Comparison of ENCODE assay signal across 13 cellular contexts in the genomic region with DNA sequence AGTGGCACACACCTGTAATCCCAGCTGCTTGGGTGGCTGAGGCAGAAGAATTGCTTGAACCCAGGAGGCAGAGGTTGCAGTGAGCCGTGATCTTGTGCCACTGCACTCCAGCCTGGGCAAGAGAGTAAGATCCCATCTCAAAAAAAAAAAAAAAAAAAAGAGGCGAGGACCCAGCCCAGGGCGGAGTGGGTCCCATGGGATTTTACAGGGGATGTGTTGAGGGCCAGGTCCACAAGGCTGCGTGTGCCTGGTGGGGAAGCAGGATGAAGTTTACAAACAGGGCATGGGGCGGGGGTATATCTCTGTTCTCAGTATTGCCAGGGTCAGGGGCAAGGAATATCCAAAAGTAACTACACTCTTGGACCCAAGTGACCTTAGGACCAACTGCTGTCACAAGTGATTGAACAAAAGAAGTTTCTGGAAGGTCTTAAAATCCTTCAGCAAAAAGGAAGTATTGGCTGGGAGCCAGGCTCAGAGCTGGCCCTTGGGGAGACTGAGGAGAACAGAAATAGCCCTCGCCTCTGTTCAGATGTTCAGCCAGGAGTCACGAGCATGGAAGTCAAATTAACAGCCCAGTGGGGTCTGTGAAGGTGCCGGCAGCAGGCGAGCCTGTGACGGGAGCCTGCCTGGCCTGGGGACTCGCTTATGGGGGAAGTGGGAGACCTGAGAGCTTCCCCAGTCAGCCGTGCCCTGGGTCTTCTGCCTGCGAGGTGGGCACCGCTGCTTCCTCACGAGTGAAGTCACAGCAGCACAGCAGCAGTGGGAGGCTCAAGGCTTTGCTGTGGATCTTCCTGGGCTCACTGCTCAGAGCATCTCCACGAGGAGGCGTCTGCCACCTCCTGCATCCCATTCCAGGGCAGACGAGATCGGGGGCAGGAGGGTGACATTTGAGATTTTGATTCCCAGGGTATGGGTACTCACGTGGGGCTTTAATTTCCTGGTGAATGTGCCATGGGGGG. TPM values are rescaled to one million over a fixed set of nuclear protein-coding genes. Genes with fewer than 3 reads are reported as not detected.
DNase-seq lines count a peak whose midpoint lies in the region; ATAC-seq and TF ChIP-seq lines count a peak whose summit lies in the region.
"Had no signal": no experiment of that assay in that cellular context is flagged by ENCODE, and none has a peak within 500 bp of the region (broad histone marks: within the 10 kb centered on the region; RNA-seq: fewer than 3 reads in every experiment).

No MANE protein-coding gene starts in this region.

- H3K27me3 Mint-ChIP-seq in activated T-helper 17 cell treated with anti-CD3 and anti-CD28 coated beads, Interleukin-2, amount 50 U/mL, for 72 hours, result no peaks in the 10 kb centered on the region

- intact Hi-C loops in left cardiac atrium (cut with DNase I), result loop anchor here in 1 of 2 donors (10.0 kb wide), 1 partner anchor 63 kb away; no protein-coding TSS in a partner anchor

- H3K9me3 Mint-ChIP-seq in activated T-helper 17 cell treated with anti-CD3 and anti-CD28 coated beads, Interleukin-2, amount 50 U/mL, for 72 hours, result no peaks in the 10 kb centered on the region
- H3K9me3 Mint-ChIP-seq in stimulated activated effector memory CD8-positive, alpha-beta T cell treated with anti-CD3 and anti-CD28 coated beads, Interleukin-12 subunit alpha, Interleukin-12 subunit beta, amount 100 ng/mL, for 72 hours, result no peaks in the 10 kb centered on the region

- H3K27ac Mint-ChIP-seq in activated T-helper 17 cell treated with anti-CD3 and anti-CD28 coated beads, Interleukin-2, amount 50 U/mL, for 72 hours, result peak overlapping the region; percentile 66
- peak overlapping the region; percentile 87 for H3K27ac Mint-ChIP-seq in stimulated activated effector memory CD8-positive, alpha-beta T cell treated with anti-CD3 and anti-CD28 coated beads, Interleukin-12 subunit alpha, Interleukin-12 subunit beta, amount 100 ng/mL, for 72 hours

- ATAC-seq in activated T-helper 17 cell treated with anti-CD3 and anti-CD28 coated beads, Interleukin-2, amount 50 U/mL, for 72 hours (replicated peaks), result no peak
- ATAC-seq in left cardiac atrium, result no peak
- no peak for ATAC-seq in stimulated activated effector memory CD8-positive, alpha-beta T cell treated with anti-CD3 and anti-CD28 coated beads, Interleukin-12 subunit alpha, Interleukin-12 subunit beta, amount 100 ng/mL, for 72 hours
- no peak for ATAC-seq in HG03175 (IDR thresholded peaks at IDR 0.05; ENCODE audit: unreplicated experiment)

- peaks cover 63% of the 10 kb centered on the region for H3K36me3 Mint-ChIP-seq in activated T-helper 17 cell treated with anti-CD3 and anti-CD28 coated beads, Interleukin-2, amount 50 U/mL, for 72 hours (ENCODE audit: low read depth)
- peaks cover 66% of the 10 kb centered on the region for H3K36me3 Mint-ChIP-seq in stimulated activated effector memory CD8-positive, alpha-beta T cell treated with anti-CD3 and anti-CD28 coated beads, Interleukin-12 subunit alpha, Interleukin-12 subunit beta, amount 100 ng/mL, for 72 hours

- H3K4me1 Mint-ChIP-seq in activated T-helper 17 cell treated with anti-CD3 and anti-CD28 coated beads, Interleukin-2, amount 50 U/mL, for 72 hours, result peaks cover 34% of the 10 kb centered on the region
- H3K4me1 Mint-ChIP-seq in stimulated activated effector memory CD8-positive, alpha-beta T cell treated with anti-CD3 and anti-CD28 coated beads, Interleukin-12 subunit alpha, Interleukin-12 subunit beta, amount 100 ng/mL, for 72 hours, result peaks cover 73% of the 10 kb centered on the region

- no peak for TF ChIP-seq CTCF in GM06990 (IDR thresholded peaks at IDR 0.05; ENCODE audit: insufficient read depth, low read length, poor library complexity, severe bottlenecking)

- H3K36me3 ChIP-seq in GM06990 (ENCODE audit: control insufficient read depth, insufficient read depth, low read length) (peaks cover 18% of the 10 kb centered on the region), H7 (replicated peaks; ENCODE audit: control insufficient read depth, insufficient read depth, low read length) (peaks cover 1% of the 10 kb centered on the region; the same call in 1 of the 2 replicates)

- no peak overlapping the region for H3K4me3 Mint-ChIP-seq in activated T-helper 17 cell treated with anti-CD3 and anti-CD28 coated beads, Interleukin-2, amount 50 U/mL, for 72 hours
- no peak overlapping the region for H3K4me3 Mint-ChIP-seq in stimulated activated effector memory CD8-positive, alpha-beta T cell treated with anti-CD3 and anti-CD28 coated beads, Interleukin-12 subunit alpha, Interleukin-12 subunit beta, amount 100 ng/mL, for 72 hours

- no peaks in the 10 kb centered on the region for H3K27me3 ChIP-seq in GM06990 (replicated peaks; ENCODE audit: control insufficient read depth, insufficient read depth, low read length)
- H3K27me3 ChIP-seq in H7 (ENCODE audit: control insufficient read depth, insufficient read depth, low read length), result no peaks in the 10 kb centered on the region

- H3K4me3 ChIP-seq in GM06990 (replicated peaks; ENCODE audit: low read depth, low read length) (peak overlapping the region; percentile 11; the same call in 1 of the 2 replicates), H7 (ENCODE audit: insufficient read depth, low read depth, low read length) (no peak overlapping the region)

- DNase-seq in GM06990 (ENCODE audit: extremely low read depth, insufficient read length) (no peak), left cardiac atrium (peak; percentile 59), H7 (no peak), iPS-NIHi7 (ENCODE audit: extremely low spot score) (no peak), islet precursor cell (no peak)
- no peak for DNase-seq in stimulated activated effector memory CD8-positive, alpha-beta T cell treated with anti-CD3 and anti-CD28 coated beads, Interleukin-12 subunit alpha, Interleukin-12 subunit beta, amount 100 ng/mL, for 72 hours (ENCODE audit: low spot score in 2 of 2)
- DNase-seq: activated gamma-delta T cell; effector CD8-positive, alpha-beta T cell; NCI-H1930; stimulated activated CD4-positive, alpha-beta T cell treated with anti-CD3 and anti-CD28 coated beads, Interleukin-4, amount 100 ng/mL, for 24 hours had no signal

RNA-seq across cellular contexts. Expression of gene MYO9B, which starts 6.4 kb away (rescaled TPM):
- total RNA-seq in activated T-helper 17 cell treated with anti-CD3 and anti-CD28 coated beads, Interleukin-2, amount 50 U/mL, for 72 hours, result 100 to 1,000 TPM; 149 to 152 TPM
- total RNA-seq in left cardiac atrium, result 10 to 100 TPM; 32.5 to 44.6 TPM
- 32.9 and 40.8 TPM in 2 replicates for total RNA-seq in H7 (2014; rRNA removed; shearing (Covaris generic))

RNA-seq across cellular contexts. Expression of gene HAUS8, which starts 6.7 kb away (rescaled TPM):
- 10 to 100 TPM; 26.0 to 35.2 TPM for total RNA-seq in activated T-helper 17 cell treated with anti-CD3 and anti-CD28 coated beads, Interleukin-2, amount 50 U/mL, for 72 hours
- total RNA-seq in left cardiac atrium, result 1 to 10 TPM; 3.9 to 5.0 TPM
- 10.4 and 15.5 TPM in 2 replicates for total RNA-seq in H7 (2014; rRNA removed; shearing (Covaris generic))

RNA-seq across cellular contexts. Expression of gene CPAMD8, which starts 55.3 kb away (rescaled TPM):
- total RNA-seq in activated T-helper 17 cell treated with anti-CD3 and anti-CD28 coated beads, Interleukin-2, amount 50 U/mL, for 72 hours, result 1 to 10 TPM in 1 of 2 donors, under 1 TPM in 1; 0.11 to 6.5 TPM
- 10 to 100 TPM in 1 of 2 donors, 1 to 10 TPM in 1; 8.9 to 11.3 TPM for total RNA-seq in left cardiac atrium
- 4.5 and 5.2 TPM in 2 replicates for total RNA-seq in H7 (2014; rRNA removed; shearing (Covaris generic))
- total RNA-seq: HT1080 had no signal
